ENCODE assay signal across 2 cellular contexts in the genomic region with DNA sequence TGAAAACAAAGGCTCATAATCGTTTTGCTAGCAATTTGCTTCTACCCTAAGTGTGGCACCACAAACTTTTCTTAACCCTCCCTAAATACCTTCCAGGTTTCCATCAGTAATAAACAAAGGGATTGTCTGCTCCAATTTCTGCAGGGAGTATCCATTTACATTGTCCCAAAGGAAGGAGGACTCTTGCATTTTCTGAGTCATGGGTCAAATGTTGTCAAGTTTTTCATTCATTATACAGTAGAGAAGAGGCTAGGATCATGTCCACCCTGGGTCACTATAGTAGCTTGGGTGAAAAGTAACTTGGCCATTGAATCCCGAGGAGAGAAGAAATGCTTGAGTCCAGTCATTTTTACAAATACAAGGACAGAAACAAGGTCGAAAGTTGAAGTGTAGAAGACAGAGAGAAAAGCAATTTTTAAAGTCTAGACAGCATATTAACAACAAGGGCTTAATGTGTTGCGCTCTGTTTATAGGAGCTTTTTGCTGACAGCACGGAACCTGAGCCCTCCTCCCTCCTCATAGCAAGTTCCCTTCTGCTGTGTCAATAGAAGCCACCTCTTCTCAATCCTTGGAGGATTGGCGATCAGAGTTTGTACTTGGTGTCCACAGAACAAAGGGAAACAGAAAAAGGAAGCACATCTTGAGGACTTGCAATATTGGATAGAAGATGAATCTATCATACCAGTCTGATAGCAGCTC.
TF ChIP-seq lines count a peak whose summit lies in the region.

No MANE protein-coding gene starts in this region.

TF ChIP-seq in A549, 52 proteins besides CTCF, POLR2A, EP300 and RAD21:
- TF ChIP-seq, protein P1, sequence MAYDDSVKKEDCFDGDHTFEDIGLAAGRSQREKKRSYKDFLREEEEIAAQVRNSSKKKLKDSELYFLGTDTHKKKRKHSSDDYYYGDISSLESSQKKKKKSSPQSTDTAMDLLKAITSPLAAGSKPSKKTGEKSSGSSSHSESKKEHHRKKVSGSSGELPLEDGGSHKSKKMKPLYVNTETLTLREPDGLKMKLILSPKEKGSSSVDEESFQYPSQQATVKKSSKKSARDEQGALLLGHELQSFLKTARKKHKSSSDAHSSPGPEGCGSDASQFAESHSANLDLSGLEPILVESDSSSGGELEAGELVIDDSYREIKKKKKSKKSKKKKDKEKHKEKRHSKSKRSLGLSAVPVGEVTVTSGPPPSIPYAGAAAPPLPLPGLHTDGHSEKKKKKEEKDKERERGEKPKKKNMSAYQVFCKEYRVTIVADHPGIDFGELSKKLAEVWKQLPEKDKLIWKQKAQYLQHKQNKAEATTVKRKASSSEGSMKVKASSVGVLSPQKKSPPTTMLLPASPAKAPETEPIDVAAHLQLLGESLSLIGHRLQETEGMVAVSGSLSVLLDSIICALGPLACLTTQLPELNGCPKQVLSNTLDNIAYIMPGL (CRISPR knock-in tag; IDR thresholded peaks at IDR 0.05; ENCODE audit: borderline replicate concordance): no peak
- peak; percentile 26 for TF ChIP-seq MAFK (IDR thresholded peaks at IDR 0.05; ENCODE audit: partially characterized antibody)
- no peak for TF ChIP-seq ZSCAN20 (CRISPR knock-in tag; IDR thresholded peaks at IDR 0.05)
TF ChIP-seq in A549: peak in this region for 1.

TF ChIP-seq in IMR-90, 13 proteins besides CTCF, POLR2A, EP300 and RAD21:
- TF ChIP-seq, protein P2, sequence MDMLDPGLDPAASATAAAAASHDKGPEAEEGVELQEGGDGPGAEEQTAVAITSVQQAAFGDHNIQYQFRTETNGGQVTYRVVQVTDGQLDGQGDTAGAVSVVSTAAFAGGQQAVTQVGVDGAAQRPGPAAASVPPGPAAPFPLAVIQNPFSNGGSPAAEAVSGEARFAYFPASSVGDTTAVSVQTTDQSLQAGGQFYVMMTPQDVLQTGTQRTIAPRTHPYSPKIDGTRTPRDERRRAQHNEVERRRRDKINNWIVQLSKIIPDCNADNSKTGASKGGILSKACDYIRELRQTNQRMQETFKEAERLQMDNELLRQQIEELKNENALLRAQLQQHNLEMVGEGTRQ (IDR thresholded peaks at IDR 0.05; ENCODE audit: low read depth, low read length): no peak
- TF ChIP-seq SMC3 (IDR thresholded peaks at IDR 0.05; ENCODE audit: low read depth, low read length): no peak
- no peak for TF ChIP-seq MXI1 (IDR thresholded peaks at IDR 0.05; ENCODE audit: borderline replicate concordance, low read depth, low read length)
- 0 out of 2 replicates have a peak, but pooled peaks have one; percentile 30 for TF ChIP-seq MAFK (IDR thresholded peaks at IDR 0.05; ENCODE audit: low read depth, low read length)
- no peak for TF ChIP-seq CEBPB (IDR thresholded peaks at IDR 0.05; ENCODE audit: low read depth, low read length)
- no peak for TF ChIP-seq RCOR1 (IDR thresholded peaks at IDR 0.05; ENCODE audit: insufficient replicate concordance, low read length)
- TF ChIP-seq FOS (IDR thresholded peaks at IDR 0.05; ENCODE audit: low read depth, low read length): no peak
- TF ChIP-seq RFX5 (IDR thresholded peaks at IDR 0.05; ENCODE audit: low read depth, low read length): no peak
